ENCODE assay signal across 8 cellular contexts in the genomic region with DNA sequence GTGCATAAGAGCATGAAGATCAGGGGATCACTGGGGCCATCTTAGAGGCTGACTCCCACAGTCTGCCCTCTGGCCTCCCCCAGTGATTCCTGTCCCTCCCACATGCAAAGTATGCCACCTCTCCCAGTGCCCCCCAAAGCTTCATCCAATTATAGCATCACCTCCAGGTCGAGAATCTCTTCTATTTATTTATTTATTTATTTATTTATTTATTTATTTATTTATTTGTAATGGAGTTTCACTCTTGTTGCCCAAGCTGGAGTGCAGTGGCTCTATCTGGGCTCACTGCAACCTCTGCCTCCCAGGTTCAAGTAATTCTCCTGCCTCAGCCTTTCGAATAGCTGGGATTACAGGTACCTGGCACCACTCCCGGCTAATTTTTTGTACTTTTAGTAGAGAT.
"Had no signal": no experiment of that assay in that cellular context is flagged by ENCODE, and none has a peak within 500 bp of the region (broad histone marks: within the 10 kb centered on the region; RNA-seq: fewer than 3 reads in every experiment).

No MANE protein-coding gene starts in this region.

- FAIRE-seq: G401.6, GM12878, GM12891, GM12892, GM18507, GM19239 had no signal

- DNase-seq: GDM1, GF-D8 had no signal

- ATAC-seq: GM12878 had no signal

- H3K4me3 ChIP-seq: GM12878 had no signal
